In the genomic region with DNA sequence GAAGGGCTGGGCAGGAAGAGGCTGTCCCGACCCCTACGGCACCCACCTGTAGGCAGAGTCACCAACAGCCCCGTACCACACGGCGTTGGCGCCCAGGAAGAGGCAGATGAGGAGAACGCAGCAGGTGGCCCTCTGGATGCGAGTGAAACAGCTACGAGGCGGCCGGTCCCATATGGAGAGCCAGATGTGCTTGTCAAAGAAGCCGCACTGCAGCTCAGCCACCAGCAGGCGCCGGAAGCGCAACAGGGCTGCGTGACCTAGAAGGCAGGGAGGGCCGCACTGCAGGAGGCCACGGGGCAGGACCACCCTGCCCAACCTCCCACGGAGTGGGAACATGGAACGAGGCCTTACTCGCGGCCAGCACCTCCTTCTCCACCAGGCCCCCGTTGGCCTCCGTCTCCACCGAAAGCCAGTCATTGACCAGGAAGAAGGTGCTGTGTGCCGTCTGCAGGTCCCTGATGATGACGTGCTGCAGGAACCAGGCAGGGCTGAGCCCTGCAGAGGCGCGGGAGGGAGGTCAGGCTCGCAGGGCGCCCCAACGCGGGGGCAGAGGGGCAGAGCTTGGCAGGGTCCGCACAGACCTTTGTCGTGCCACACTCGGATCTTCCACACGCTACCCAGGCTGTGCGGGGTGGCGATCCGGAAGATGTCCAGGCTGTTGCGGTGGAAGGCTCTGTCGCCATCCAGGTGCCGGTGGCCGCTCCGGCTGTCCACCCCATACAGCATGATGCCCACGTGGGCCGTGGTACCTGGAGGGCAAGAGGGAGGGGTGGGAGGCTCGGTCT, we compare ENCODE assay signal across 8 cellular contexts. TPM values are rescaled to one million over a fixed set of nuclear protein-coding genes. Genes with fewer than 3 reads are reported as not detected.
DNase-seq lines count a peak whose midpoint lies in the region; ATAC-seq, FAIRE-seq and TF ChIP-seq lines count a peak whose summit lies in the region.
"Not testable (repeated sequence)": the region's sequence is repeated elsewhere in the genome, so short reads cannot be mapped to it uniquely, and the experiment has no call there.

No MANE protein-coding gene starts in this region.

- H3K36me3 ChIP-seq in kidney (ENCODE audit: control insufficient read depth in 1 of 2, insufficient read depth in 2 of 2, low read length in 2 of 2); right lobe of liver: not testable (repeated sequence)
- peaks cover 0 to 23% (median 2%) of the 10 kb centered on the region in 4 donors for H3K36me3 ChIP-seq in sigmoid colon

- H3K4me3 ChIP-seq in kidney (ENCODE audit: low read length in 2 of 2); right lobe of liver; sigmoid colon: not testable (repeated sequence)

- no CpG with 5 or more reads among the region's 48 CpGs for WGBS in right lobe of liver (ENCODE audit: insufficient coverage, low coverage, low lambda C conversion rate, missing lambda C conversion rate)
- WGBS in sigmoid colon, 2 donors = 97% methylated on average over 35 of the region's 48 CpGs

- not testable (repeated sequence) for H3K4me1 ChIP-seq in kidney (ENCODE audit: control insufficient read depth in 1 of 2, insufficient read depth in 1 of 2, low read depth in 1 of 2, low read length in 2 of 2); right lobe of liver; sigmoid colon

- not testable (repeated sequence) for H3K9ac ChIP-seq in kidney (ENCODE audit: low read length in 2 of 2)

- TF ChIP-seq CTCF in kidney (IDR thresholded peaks at IDR 0.05; ENCODE audit: borderline replicate concordance, extremely low read depth, insufficient read depth); right lobe of liver (IDR thresholded peaks at IDR 0.05); osteocyte (IDR thresholded peaks at IDR 0.05); sigmoid colon (IDR thresholded peaks at IDR 0.05); type B pancreatic cell (conservative IDR thresholded peaks at IDR 0.05): not testable (repeated sequence)

- H3K27ac Mint-ChIP-seq in activated CD4-positive, alpha-beta T cell treated with anti-CD3 and anti-CD28 coated beads, Interleukin-2, amount 10 ng/mL, durations not matched to agents 24 days and 14 days; osteocyte (ENCODE audit: unreplicated experiment); type B pancreatic cell: not testable (repeated sequence)

- H3K27ac ChIP-seq in kidney (ENCODE audit: low read depth in 2 of 2, low read length in 2 of 2); right lobe of liver; sigmoid colon: not testable (repeated sequence)

- not testable (repeated sequence) for H3K9me3 Mint-ChIP-seq in activated CD4-positive, alpha-beta T cell treated with anti-CD3 and anti-CD28 coated beads, Interleukin-2, amount 10 ng/mL, durations not matched to agents 24 days and 14 days; osteocyte (ENCODE audit: unreplicated experiment); type B pancreatic cell

- H3K27me3 ChIP-seq in right lobe of liver, sigmoid colon: not testable (repeated sequence)

- peak; percentile 26 for DNase-seq in activated CD4-positive, alpha-beta T cell treated with anti-CD3 and anti-CD28 coated beads, Interleukin-2, amount 10 ng/mL, durations not matched to agents 24 days and 14 days
- peak; percentile 30 for DNase-seq in activated CD8-positive, alpha-beta memory T cell treated with anti-CD3 and anti-CD28 coated beads, Interleukin-2, amount 50 U/mL, for 48 hours
- peak; percentile 45 for DNase-seq in kidney
- peak in 2 of 3 donors; percentile 11 to 14 for DNase-seq in right lobe of liver
- DNase-seq in osteocyte (ENCODE audit: extremely low spot score, unreplicated experiment) = peak; percentile 56
- peak; percentile 47 for DNase-seq in sigmoid colon
- DNase-seq in type B pancreatic cell (ENCODE audit: extremely low spot score, unreplicated experiment) = peak; percentile 48
- DNase-seq in ureter (ENCODE audit: low spot score) = peak; percentile 34

- not testable (repeated sequence) for ATAC-seq in right lobe of liver

- not testable (repeated sequence) for H3K9me3 ChIP-seq in kidney (ENCODE audit: control insufficient read depth in 1 of 2, low read length in 2 of 2); right lobe of liver; sigmoid colon

- FAIRE-seq in kidney (lab: Jason Lieb, UNC) = not testable (repeated sequence)

- intact Hi-C loops in activated CD4-positive, alpha-beta T cell treated with anti-CD3 and anti-CD28 coated beads, Interleukin-2, amount 10 ng/mL, durations not matched to agents 24 days and 14 days (cut with micrococcal nuclease); kidney (cut with DNase I); right lobe of liver (cut with DNase I); sigmoid colon (cut with DNase I): not testable (repeated sequence)

- H3K27me3 Mint-ChIP-seq in activated CD4-positive, alpha-beta T cell treated with anti-CD3 and anti-CD28 coated beads, Interleukin-2, amount 10 ng/mL, durations not matched to agents 24 days and 14 days; osteocyte (ENCODE audit: unreplicated experiment); type B pancreatic cell: not testable (repeated sequence)

- not testable (repeated sequence) for TF ChIP-seq EP300 in sigmoid colon (IDR thresholded peaks at IDR 0.05)

- TF ChIP-seq POLR2A in right lobe of liver (IDR thresholded peaks at IDR 0.05); sigmoid colon (IDR thresholded peaks at IDR 0.05): not testable (repeated sequence)

- H3K4me3 Mint-ChIP-seq in activated CD4-positive, alpha-beta T cell treated with anti-CD3 and anti-CD28 coated beads, Interleukin-2, amount 10 ng/mL, durations not matched to agents 24 days and 14 days; osteocyte (ENCODE audit: unreplicated experiment); type B pancreatic cell: not testable (repeated sequence)

- not testable (repeated sequence) for H3K4me1 Mint-ChIP-seq in activated CD4-positive, alpha-beta T cell treated with anti-CD3 and anti-CD28 coated beads, Interleukin-2, amount 10 ng/mL, durations not matched to agents 24 days and 14 days; osteocyte (ENCODE audit: unreplicated experiment); type B pancreatic cell (ENCODE audit: unreplicated experiment)

- not testable (repeated sequence) for H3K36me3 Mint-ChIP-seq in activated CD4-positive, alpha-beta T cell treated with anti-CD3 and anti-CD28 coated beads, Interleukin-2, amount 10 ng/mL, durations not matched to agents 24 days and 14 days (ENCODE audit: low read depth); osteocyte (ENCODE audit: unreplicated experiment); type B pancreatic cell

RNA-seq across cellular contexts. Expression of a gene that starts 33.8 kb away (rescaled TPM):
- total RNA-seq in activated CD4-positive, alpha-beta T cell treated with anti-CD3 and anti-CD28 coated beads, Interleukin-2, amount 10 ng/mL, durations not matched to agents 24 days and 14 days = 34.1 and 38.4 TPM in 2 replicates
- total RNA-seq in kidney = 24.7 TPM
- polyA plus RNA-seq in kidney (ENCODE audit: insufficient read depth, low read depth, low replicate concordance) = 12.3 TPM
- 10 to 100 TPM; 13.0 to 20.4 (median 16.2) TPM for total RNA-seq in right lobe of liver
- 23.8 and 24.2 TPM in 2 replicates for total RNA-seq in osteocyte
- 10 to 100 TPM; 21.3 to 27.2 (median 25.6) TPM for total RNA-seq in sigmoid colon
- 10 to 100 TPM; 14.5 to 17.4 (median 16.9) TPM for polyA plus RNA-seq in sigmoid colon
- 29.9 and 35.7 TPM in 2 replicates for total RNA-seq in type B pancreatic cell (ENCODE audit: low replicate concordance)
- 39.4 TPM for total RNA-seq in ureter
